Comparison of ENCODE assay signal across 18 cellular contexts in genomic region chr11:23976776-23977380, GRCh38.
DNase-seq lines count a peak whose midpoint lies in the region; ATAC-seq and TF ChIP-seq lines count a peak whose summit lies in the region.
"Had no signal": no experiment of that assay in that cellular context is flagged by ENCODE, and none has a peak within 500 bp of the region (broad histone marks: within the 10 kb centered on the region; RNA-seq: fewer than 3 reads in every experiment).

No MANE protein-coding gene starts in this region.

- H3K4me3 ChIP-seq in cardiac fibroblast (replicated peaks in 1 of 2; ENCODE audit: low read depth in 2 of 2, low read length in 2 of 2): no peak overlapping the region
- H3K4me3 ChIP-seq: esophagus squamous epithelium had no signal

- ATAC-seq in GM18511 (IDR thresholded peaks at IDR 0.05; ENCODE audit: unreplicated experiment) (no peak), GM21423 (IDR thresholded peaks at IDR 0.05; ENCODE audit: unreplicated experiment) (no peak)

- DNase-seq in AG08396 (ENCODE audit: low spot score) (peak; percentile 14), HS-5 (ENCODE audit: low read depth) (peak; percentile 69), cardiac fibroblast (ENCODE audit: low read depth in 2 of 2) (peak; percentile 60 to 67), kidney tubule cell (ENCODE audit: low spot score) (peak; percentile 24), DMS53 (lab: John Stamatoyannopoulos, UW) (no peak), SKM-1 (lab: John Stamatoyannopoulos, UW; ENCODE audit: unreplicated experiment) (no peak)
- DNase-seq: activated CD4-positive, alpha-beta T cell treated with anti-CD3 and anti-CD28 coated beads for 48 hours; activated naive CD8-positive, alpha-beta T cell treated with anti-CD3 and anti-CD28 coated beads, Interleukin-2, amount 10 ng/mL, durations not matched to agents 7 days and 5 days; caudate nucleus; CD4-positive, alpha-beta memory T cell; effector CD4-positive, alpha-beta T cell; esophagus squamous epithelium; NCI-H1092; NCI-H2081 treated with DMSO at 0.1 percent for 48 hours; substantia nigra; T-helper 1 cell had no signal

- TF ChIP-seq CTCF in cardiac fibroblast (IDR thresholded peaks at IDR 0.05; ENCODE audit: low read depth, low read length): no peak

Comparison
In these comparisons a context has a peak if more than half of its experiments do, and no peak if none do; other contexts are left out.
1. DNase-seq: peak in AG08396 (single experiment), HS-5 (single experiment), cardiac fibroblast (2 of 2) and kidney tubule cell (single experiment); none in DMS53 (single experiment) and SKM-1 (single experiment).